Comparison of ENCODE assay signal across 15 cellular contexts in the genomic region with DNA sequence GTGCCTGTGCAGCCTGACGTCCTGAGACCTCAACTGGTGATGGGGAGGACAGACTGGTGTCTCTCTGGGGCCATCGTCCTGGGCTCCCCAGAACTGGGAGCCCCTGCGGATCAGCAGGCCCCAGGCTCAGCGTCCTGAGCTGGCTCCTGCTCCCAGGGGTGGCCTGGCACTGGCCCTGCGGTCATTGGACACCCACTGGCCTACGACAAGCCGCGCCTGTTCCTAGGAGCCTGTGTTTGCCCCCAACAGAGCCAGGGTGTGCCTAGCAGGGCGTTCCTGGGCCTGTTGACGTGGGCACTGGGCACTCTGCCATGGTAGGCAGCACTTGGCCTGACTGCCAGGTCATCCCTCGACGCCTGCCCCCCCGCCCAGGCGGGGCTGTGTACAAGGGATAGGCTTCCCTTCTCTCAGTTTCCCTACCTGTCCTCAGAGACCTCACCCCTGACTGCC. TPM values are rescaled to one million over a fixed set of nuclear protein-coding genes. Genes with fewer than 3 reads are reported as not detected.
DNase-seq lines count a peak whose midpoint lies in the region; TF ChIP-seq lines count a peak whose summit lies in the region.
"Had no signal": no experiment of that assay in that cellular context is flagged by ENCODE, and none has a peak within 500 bp of the region (broad histone marks: within the 10 kb centered on the region; RNA-seq: fewer than 3 reads in every experiment).

No MANE protein-coding gene starts in this region.

- no peak for TF ChIP-seq CTCF in colonic mucosa (IDR thresholded peaks at IDR 0.05)
- TF ChIP-seq CTCF in thyroid gland (IDR thresholded peaks at IDR 0.05): no peak

- intact Hi-C loops in colonic mucosa (cut with DNase I) (no loop called here), thyroid gland (cut with DNase I) (no loop called here)

- H3K27me3 ChIP-seq in colonic mucosa (no peaks in the 10 kb centered on the region), layer of hippocampus (ENCODE audit: control insufficient read depth, insufficient read depth, low read length) (no peaks in the 10 kb centered on the region), thyroid gland (no peaks in the 10 kb centered on the region)
- H3K27me3 ChIP-seq: brain microvascular endothelial cell had no signal

- H3K4me1 ChIP-seq in colonic mucosa (peaks cover 6% of the 10 kb centered on the region), thyroid gland (peaks cover 11 to 46% of the 10 kb centered on the region in 2 donors)
- H3K4me1 ChIP-seq: Caco-2 had no signal

- peak in 73 of 76 experiments; percentile 20 to 93 (median 79) for DNase-seq in HUDEP-2 (lab: John Stamatoyannopoulos, UW; ENCODE audit: unreplicated experiment in 76 of 76)
- DNase-seq in colonic mucosa: peak; percentile 93
- DNase-seq in thyroid gland: peak; percentile 89 to 92
- no peak for DNase-seq in NCI-H1092 treated with DMSO at 0.1 percent for 48 hours (lab: John Stamatoyannopoulos, UW)
- DNase-seq in activated CD4-positive, alpha-beta T cell treated with anti-CD3 and anti-CD28 coated beads, Interleukin-2, amount 50 U/mL, for 4 hours: no peak
- DNase-seq in dedifferentiated amniotic fluid mesenchymal stem cell (ENCODE audit: extremely low spot score): no peak
- no peak for DNase-seq in NCI-H2107 treated with DMSO at 0.1 percent for 48 hours (lab: John Stamatoyannopoulos, UW; ENCODE audit: unreplicated experiment)
- DNase-seq: activated CD4-positive, alpha-beta T cell treated with anti-CD3 and anti-CD28 coated beads, Interleukin-2, amount 10 ng/mL, durations not matched to agents 7 days and 5 days; brain microvascular endothelial cell; Caco-2; immature natural killer cell; IMR-90; NCI-H1694 had no signal

- TF ChIP-seq POLR2A in thyroid gland (IDR thresholded peaks at IDR 0.05): peak in 1 of 2 donors; percentile 20

- H3K36me3 ChIP-seq in colonic mucosa: no peaks in the 10 kb centered on the region
- H3K36me3 ChIP-seq in thyroid gland: no peaks in the 10 kb centered on the region
- H3K36me3 ChIP-seq: brain microvascular endothelial cell, neutrophil had no signal

- no peak overlapping the region for H3K27ac ChIP-seq in colonic mucosa
- H3K27ac ChIP-seq in layer of hippocampus (ENCODE audit: low read depth, low read length): peak overlapping the region; percentile 18
- peak overlapping the region in 2 of 3 donors; percentile 46 to 60 for H3K27ac ChIP-seq in thyroid gland
- H3K27ac ChIP-seq: brain microvascular endothelial cell, neutrophil had no signal

- 38% methylated on average over 3 of the region's 14 CpGs; no CpG with 5 or more reads in 1 of the 2 donors for WGBS in thyroid gland, 2 donors

- H3K9ac ChIP-seq in colonic mucosa (ENCODE audit: low read depth in 2 of 2, low read length in 2 of 2): peak overlapping the region in 1 of 2 donors; percentile 71

- H3K4me3 ChIP-seq in colonic mucosa (no peak overlapping the region), thyroid gland (replicated peaks in 1 of 3) (no peak overlapping the region)

- H3K9me3 ChIP-seq in colonic mucosa: no peaks in the 10 kb centered on the region
- no peaks in the 10 kb centered on the region for H3K9me3 ChIP-seq in thyroid gland
- H3K9me3 ChIP-seq: Caco-2, neutrophil had no signal

RNA-seq across cellular contexts. Expression of gene ADSS1, which starts 8.4 kb away (rescaled TPM):
- total RNA-seq in colonic mucosa (1 to 10 TPM; 3.5 to 4.0 TPM), thyroid gland (10 to 100 TPM; 13.6 to 26.2 (median 18.9) TPM)

RNA-seq across cellular contexts. Expression of gene SIVA1, which starts 20.6 kb away (rescaled TPM):
- 100 to 1,000 TPM in 1 of 2 donors, 10 to 100 TPM in 1; 58.8 to 153 TPM for total RNA-seq in colonic mucosa
- 100 to 1,000 TPM; 137 to 388 (median 239) TPM for total RNA-seq in thyroid gland

RNA-seq across cellular contexts. Expression of gene INF2, which starts 43.0 kb away (rescaled TPM):
- total RNA-seq in colonic mucosa (100 to 1,000 TPM; 162 to 264 TPM), thyroid gland (10 to 100 TPM; 35.1 to 54.7 (median 42.5) TPM)

Comparison
In these comparisons a context has a peak if more than half of its experiments do, and no peak if none do; other contexts are left out.
1. DNase-seq: peak in HUDEP-2 (73 of 76), colonic mucosa (single experiment) and thyroid gland (2 of 2); none in NCI-H1092 treated with DMSO at 0.1 percent for 48 hours (single experiment), activated CD4-positive, alpha-beta T cell treated with anti-CD3 and anti-CD28 coated beads, Interleukin-2, amount 50 U/mL, for 4 hours (0 of 2), dedifferentiated amniotic fluid mesenchymal stem cell (single experiment) and NCI-H2107 treated with DMSO at 0.1 percent for 48 hours (single experiment).